Comparison of ENCODE assay signal across 8 cellular contexts in genomic region chr6:83860347-83860731, GRCh38. TPM values are rescaled to one million over a fixed set of nuclear protein-coding genes. Genes with fewer than 3 reads are reported as not detected.
DNase-seq lines count a peak whose midpoint lies in the region; ATAC-seq, FAIRE-seq and TF ChIP-seq lines count a peak whose summit lies in the region.

No MANE protein-coding gene starts in this region.

- H3K27ac Mint-ChIP-seq in CD14-positive monocyte = peak overlapping the region; percentile 94 to 98 (median 97)

- DNase-seq in CD14-positive monocyte (ENCODE audit: low spot score) (no peak), K562 (ENCODE audit: extremely low read depth in 1 of 4, low spot score in 3 of 4) (no peak), GM12891 (ENCODE audit: insufficient read length, low spot score) (no peak), DMS79 (lab: John Stamatoyannopoulos, UW) (no peak), cerebellar cortex (ENCODE audit: low spot score) (no peak), NCI-H1436 treated with DMSO at 0.1 percent for 48 hours (lab: John Stamatoyannopoulos, UW) (no peak)

- H3K36me3 Mint-ChIP-seq in CD14-positive monocyte = peaks cover 18 to 19% of the 10 kb centered on the region in 2 donors

- H4K20me1 ChIP-seq in K562 (replicated peaks; ENCODE audit: control insufficient read depth, insufficient read depth, low read length) = no peaks in the 10 kb centered on the region; the same call in 1 of the 2 replicates

- CTCF ChIA-PET in K562 (lab: Yijun Ruan, JAX; ENCODE audit: low intra/inter-chr PET ratio) = no interaction called here

- peaks cover 7 to 14% (median 11%) of the 10 kb centered on the region in 3 donors for H3K27me3 Mint-ChIP-seq in CD14-positive monocyte (ENCODE audit: low read depth in 3 of 3)

- H2AFZ ChIP-seq in K562 (ENCODE audit: low read depth, low read length) = peak overlapping the region; percentile 85

- no peak for ATAC-seq in K562

- H3K27ac ChIP-seq in HUES6 (ENCODE audit: low read depth, low read length) = no peak overlapping the region
- H3K27ac ChIP-seq in K562 (ENCODE audit: extremely low read depth, low read depth, low read length) = peak overlapping the region; percentile 69; the same call in 1 of the 3 replicates

- POLR2A ChIA-PET in K562 (lab: Yijun Ruan, JAX) = interaction anchor here (0.6 to 1.0 kb wide), 3 partner anchors 13 to 368 kb away, joined by 3 to 5 read pairs (median 3); partner anchors contain the start of gene CEP162

- TF ChIP-seq EP300 in K562 (IDR thresholded peaks at IDR 0.05; ENCODE audit: low read length) = no peak

- H3K9me3 Mint-ChIP-seq in CD14-positive monocyte = peaks cover 0 to 2% (median 0%) of the 10 kb centered on the region in 7 donors

- H3K79me2 ChIP-seq in K562 (ENCODE audit: control insufficient read depth, insufficient read depth, low read length) = peaks cover 41% of the 10 kb centered on the region

- FAIRE-seq in K562 (lab: Jason Lieb, UNC) (no peak), GM12891 (lab: Jason Lieb, UNC) (no peak)

- H3K4me1 Mint-ChIP-seq in CD14-positive monocyte = peaks cover 23% of the 10 kb centered on the region

- intact Hi-C loops in CD14-positive monocyte (cut with micrococcal nuclease) = loop anchor here in 1 of 2 donors (10.0 kb wide), 1 partner anchor 796 kb away; the partner anchor contains the start of genes DOP1A and UBE3D
- intact Hi-C loops in K562 (cut with micrococcal nuclease) = no loop called here

- peak overlapping the region; percentile 97 for H3K4me2 ChIP-seq in K562 (ENCODE audit: insufficient read depth, low read length)

- no peak for TF ChIP-seq RAD21 in K562 (CRISPR knock-in tag; conservative IDR thresholded peaks at IDR 0.05 in 1 of 2, IDR thresholded peaks at IDR 0.05 in 1 of 2)

- peak overlapping the region; percentile 95 to 100 for H3K4me3 Mint-ChIP-seq in CD14-positive monocyte

- H3K4me1 ChIP-seq in HUES6 (ENCODE audit: control insufficient read depth, insufficient read depth, low read length) (peaks cover 10% of the 10 kb centered on the region; the same call in 1 of the 2 replicates), K562 (replicated peaks in 1 of 2; ENCODE audit: control insufficient read depth in 2 of 2, insufficient read depth in 2 of 2, low read length in 2 of 2) (peaks cover 0 to 10% of the 10 kb centered on the region in 2 experiments; a peak in 2 of 5 replicates), mucosa of stomach (ENCODE audit: control insufficient read depth, insufficient read depth, low read length) (peaks cover 3% of the 10 kb centered on the region)

- H3K4me3 ChIP-seq in HUES6 (ENCODE audit: low read depth, low read length) (peak overlapping the region; percentile 69), K562 (peak overlapping the region; percentile 66), mucosa of stomach (ENCODE audit: low read length) (peak overlapping the region; percentile 57)

- no TSS peak for BruUV-seq in K562 (replicated peaks; lab: Mats Ljungman, UMichigan)

- H3K27me3 ChIP-seq in HUES6 (ENCODE audit: control insufficient read depth, insufficient read depth, low read length) = peaks cover 11% of the 10 kb centered on the region
- no peaks in the 10 kb centered on the region; a peak in 2 of 5 replicates for H3K27me3 ChIP-seq in K562 (ENCODE audit: control insufficient read depth in 2 of 2, insufficient read depth in 2 of 2, low read length in 2 of 2)
- H3K27me3 ChIP-seq in mucosa of stomach (ENCODE audit: control insufficient read depth, insufficient read depth, low read length) = no peaks in the 10 kb centered on the region

- H3K9ac ChIP-seq in HUES6 (ENCODE audit: low read length) = peak overlapping the region; percentile 58
- H3K9ac ChIP-seq in K562 (ENCODE audit: insufficient read depth in 1 of 2, low read depth in 2 of 2, low read length in 2 of 2) = peak overlapping the region; percentile 74 to 95
- H3K9ac ChIP-seq in mucosa of stomach (ENCODE audit: low read length) = peak overlapping the region; percentile 81

- H3K36me3 ChIP-seq in HUES6 (ENCODE audit: control insufficient read depth, insufficient read depth, low read length) (peaks cover 8% of the 10 kb centered on the region), K562 (ENCODE audit: control insufficient read depth, insufficient read depth, low read length) (peaks cover 13% of the 10 kb centered on the region; the same call in 2 of the 3 replicates), mucosa of stomach (ENCODE audit: control insufficient read depth, insufficient read depth, low read length) (no peaks in the 10 kb centered on the region)

- H3K9me3 ChIP-seq in HUES6 (ENCODE audit: control insufficient read depth, insufficient read depth, low read depth, low read length) (no peaks in the 10 kb centered on the region), K562 (replicated peaks; ENCODE audit: control insufficient read depth, insufficient read depth, low read depth, low read length) (no peaks in the 10 kb centered on the region), mucosa of stomach (ENCODE audit: control insufficient read depth, low read length) (no peaks in the 10 kb centered on the region)

- in situ Hi-C loops in K562 (cut with MboI) = no loop called here

- 0% methylated on average over 6 of the region's 6 CpGs for WGBS in K562 (ENCODE audit: insufficient coverage, low coverage, missing lambda C conversion rate)

- no peak for TF ChIP-seq POLR2A in K562 (conservative IDR thresholded peaks at IDR 0.05)
- TF ChIP-seq POLR2A in GM12891 (IDR thresholded peaks at IDR 0.05; ENCODE audit: low read depth, low read length) = no peak

- TF ChIP-seq CTCF in CD14-positive monocyte (IDR thresholded peaks at IDR 0.05) = no peak
- no peak for TF ChIP-seq CTCF in K562 (IDR thresholded peaks at IDR 0.05 in 2 of 3, conservative IDR thresholded peaks at IDR 0.05 in 1 of 3; ENCODE audit: insufficient read depth in 2 of 3, low read depth in 1 of 3, low read length in 3 of 3)

- H3K9me1 ChIP-seq in K562 (ENCODE audit: control insufficient read depth, insufficient read depth, low read length) = no peaks in the 10 kb centered on the region

TF ChIP-seq in K562, 482 proteins besides CTCF, POLR2A, EP300 and RAD21 (continues in another document):
- no peak for TF ChIP-seq FOXJ3 (CRISPR knock-in tag; IDR thresholded peaks at IDR 0.05)

TF ChIP-seq in GM12891, 5 proteins besides CTCF, POLR2A, EP300 and RAD21:
- TF ChIP-seq PAX5 (IDR thresholded peaks at IDR 0.05; ENCODE audit: insufficient read depth, low read length, severe bottlenecking) = no peak
- no peak for TF ChIP-seq POU2F2 (IDR thresholded peaks at IDR 0.05; ENCODE audit: low read depth, low read length)
- TF ChIP-seq POLR2AphosphoS5 (IDR thresholded peaks at IDR 0.05; ENCODE audit: low read depth, low read length) = no peak

RNA-seq across cellular contexts. Expression of gene CYB5R4, which starts 0.8 kb away (rescaled TPM):
- 100 to 1,000 TPM; 116 to 120 TPM for polyA plus RNA-seq in CD14-positive monocyte
- total RNA-seq in K562 (2011; cell fraction: chromatin; rRNA removed; ENCODE audit: low replicate concordance) = 8.6 and 22.9 TPM in 2 replicates
- total RNA-seq in K562 (2011; cell fraction: nucleolus; rRNA removed) = 2.4 and 3.5 TPM in 2 replicates
- 4.1 and 8.3 TPM in 2 replicates for total RNA-seq in K562 (2011; cell fraction: nucleoplasm; rRNA removed)
- total RNA-seq in K562 (2014; rRNA removed) = 12.4 and 19.3 TPM in 2 replicates
- total RNA-seq in K562 (2014; rRNA removed; fragmentation: Illumina TruSeq; extraction: Trizol) = 19.0 and 21.2 TPM in 2 replicates
- 16.9 and 17.4 TPM in 2 replicates for total RNA-seq in K562 (2015; rRNA removed; fragmentation: Illumina TruSeq; extraction: Trizol)
- total RNA-seq in K562 (2021) = 22.4 and 24.2 TPM in 2 replicates
- polyA plus RNA-seq in K562 (2011; rRNA removed) = 17.6 and 23.1 TPM in 2 replicates
- polyA plus RNA-seq in K562 (2011; cell fraction: cytosol; rRNA removed) = 2.5 and 5.5 TPM in 2 replicates
- 4.6 and 8.7 TPM in 2 replicates for polyA plus RNA-seq in K562 (2011; cell fraction: nucleus; rRNA removed)
- 10.6 and 15.7 TPM in 2 replicates for polyA plus RNA-seq in K562 (2012)
- 14.8 and 18.4 TPM in 2 replicates for polyA plus RNA-seq in K562 (2014; fragmentation: Illumina TruSeq; extraction: Trizol)
- polyA plus RNA-seq in K562 (2014; fragmentation: Nextera tagmentation; extraction: Ambion mirVana) = 10 to 100 TPM in 1 of 2 experiments, 1 to 10 TPM in 1; 5.9 to 10.1 TPM
- polyA plus RNA-seq in K562 (2014; rRNA removed) = 14.5 and 19.0 TPM in 2 replicates
- polyA minus RNA-seq in K562 (2011; rRNA and poly(A)+ RNA removed) = 9.6 and 18.2 TPM in 2 replicates
- polyA minus RNA-seq in K562 (2011; cell fraction: cytosol; rRNA and poly(A)+ RNA removed) = 6.9 and 7.1 TPM in 2 replicates
- 8.2 and 14.8 TPM in 2 replicates for polyA minus RNA-seq in K562 (2011; cell fraction: nucleus; rRNA and poly(A)+ RNA removed)
- 17.1 TPM for polyA plus RNA-seq in GM12891 (2012; ENCODE audit: low read depth, missing spikeins)

RNA-seq across cellular contexts. Expression of gene RIPPLY2, which starts 7.2 kb away (rescaled TPM):
- polyA plus RNA-seq in CD14-positive monocyte (not detected), K562 (2011; rRNA removed) (not detected in 2 replicates), K562 (2014; fragmentation: Illumina TruSeq; extraction: Trizol) (not detected in 2 replicates), K562 (2014; fragmentation: Nextera tagmentation; extraction: Ambion mirVana) (not detected), K562 (2014; rRNA removed) (not detected in 2 replicates)
- not detected in 2 replicates for total RNA-seq in K562 (2011; cell fraction: chromatin; rRNA removed; ENCODE audit: low replicate concordance)
- not detected in 2 replicates for total RNA-seq in K562 (2011; cell fraction: nucleolus; rRNA removed)
- total RNA-seq in K562 (2011; cell fraction: nucleoplasm; rRNA removed) = not detected in 2 replicates
- total RNA-seq in K562 (2014; rRNA removed) (not detected in 2 replicates), K562 (2014; rRNA removed; fragmentation: Illumina TruSeq; extraction: Trizol) (not detected in 2 replicates), K562 (2015; rRNA removed; fragmentation: Illumina TruSeq; extraction: Trizol) (not detected in 2 replicates), K562 (2021) (not detected in 2 replicates)
- polyA plus RNA-seq in K562 (2011; cell fraction: cytosol; rRNA removed) = not detected in 2 replicates
- not detected in 2 replicates for polyA plus RNA-seq in K562 (2011; cell fraction: nucleus; rRNA removed)
- polyA plus RNA-seq in K562 (2012) = not detected in 2 replicates
- polyA minus RNA-seq in K562 (2011; rRNA and poly(A)+ RNA removed) = not detected in 2 replicates
- not detected in 2 replicates for polyA minus RNA-seq in K562 (2011; cell fraction: cytosol; rRNA and poly(A)+ RNA removed)
- polyA minus RNA-seq in K562 (2011; cell fraction: nucleus; rRNA and poly(A)+ RNA removed) = not detected in 2 replicates
- not detected for polyA plus RNA-seq in GM12891 (2012; ENCODE audit: low read depth, missing spikeins)

Comparison
In these comparisons a context has a peak if more than half of its experiments do, and no peak if none do; other contexts are left out.
1. RNA of gene CYB5R4, which starts 0.8 kb away (polyA plus RNA-seq): 116 to 120 TPM in CD14-positive monocyte; 2.5 to 23.1 TPM in K562; every median in the first group is over 4 times any median in the second.
2. Peak in every context shown above with its lines, with median percentiles within 50 percentile points of each other: H3K4me3 ChIP-seq and H3K9ac ChIP-seq.